In the genomic region with DNA sequence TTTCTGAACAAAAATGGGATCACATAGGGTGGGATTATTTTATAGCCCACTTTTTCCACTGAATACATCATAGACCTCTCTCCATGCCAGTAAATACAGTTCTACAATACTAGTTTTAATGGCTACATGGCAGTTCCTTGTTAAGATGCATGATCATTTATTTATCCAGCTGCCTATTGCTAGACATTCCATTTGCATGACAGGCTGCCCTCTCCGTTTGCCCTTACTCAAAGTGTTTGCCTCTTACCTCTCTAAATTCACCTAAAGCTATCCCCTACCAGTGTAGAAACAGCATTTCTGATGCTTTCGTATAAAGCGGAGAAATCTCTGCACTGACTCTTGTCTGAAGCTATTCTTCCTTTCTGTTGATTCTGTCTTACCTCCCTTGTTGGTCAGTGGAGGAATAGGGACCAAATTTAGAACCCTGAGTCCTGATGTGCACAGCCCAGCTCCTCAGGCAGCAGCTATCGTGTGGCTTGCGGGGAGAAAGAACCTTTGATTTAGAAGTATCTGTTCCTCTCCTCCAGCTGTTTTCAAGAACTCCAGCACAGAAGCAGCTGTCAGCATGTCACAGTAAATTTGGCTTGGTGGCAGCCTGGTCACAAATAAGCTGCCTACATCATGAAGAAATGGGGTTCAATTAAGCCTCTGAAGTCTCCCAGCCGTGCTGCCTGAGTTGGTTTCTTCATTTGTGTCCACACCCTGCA, we compare ENCODE assay signal across 30 cellular contexts.
DNase-seq lines count a peak whose midpoint lies in the region; ATAC-seq, FAIRE-seq and TF ChIP-seq lines count a peak whose summit lies in the region.
"Had no signal": no experiment of that assay in that cellular context is flagged by ENCODE, and none has a peak within 500 bp of the region (broad histone marks: within the 10 kb centered on the region; RNA-seq: fewer than 3 reads in every experiment).

No MANE protein-coding gene starts in this region.

- no peaks in the 10 kb centered on the region for H3K27me3 ChIP-seq in body of pancreas
- no peaks in the 10 kb centered on the region for H3K27me3 ChIP-seq in vagina
- H3K27me3 ChIP-seq: cardiac muscle cell, Peyer's patch, thyroid gland had no signal

- no peak overlapping the region for H3K27ac ChIP-seq in body of pancreas
- H3K27ac ChIP-seq in vagina, result no peak overlapping the region
- H3K27ac ChIP-seq: A549, cardiac muscle cell, KMS-11, Peyer's patch, spleen, thyroid gland had no signal

- no peak for FAIRE-seq in urothelium cell line (lab: Jason Lieb, UNC)
- FAIRE-seq: A549, endometrium, HTR-8/SVneo had no signal

- H3K4me3 Mint-ChIP-seq in immature natural killer cell, result no peak overlapping the region
- H3K4me3 Mint-ChIP-seq: B cell; dendritic cell treated with granulocyte-macrophage colony-stimulating factor and Interleukin-4, amounts not matched to agents 40 ng/mL and 50 ng/mL, for 4 days; HFFc6; stimulated activated naive CD8-positive, alpha-beta T cell treated with anti-CD3 and anti-CD28 coated beads, Interleukin-15, Interleukin-2, amounts not matched to agents 100 ng/mL and 50 ng/mL, for 24 hours had no signal

- H3K27me3 Mint-ChIP-seq in immature natural killer cell (ENCODE audit: low read depth in 3 of 3), result peaks cover 4 to 11% (median 9%) of the 10 kb centered on the region in 3 donors
- H3K27me3 Mint-ChIP-seq: dendritic cell treated with granulocyte-macrophage colony-stimulating factor and Interleukin-4, amounts not matched to agents 40 ng/mL and 50 ng/mL, for 4 days had no signal

- intact Hi-C loops in body of pancreas (cut with DNase I), result no loop called here
- intact Hi-C loops in vagina (cut with DNase I), result no loop called here

- H3K4me1 ChIP-seq in body of pancreas, result no peaks in the 10 kb centered on the region
- no peaks in the 10 kb centered on the region for H3K4me1 ChIP-seq in vagina
- H3K4me1 ChIP-seq: A549, Peyer's patch, spleen had no signal

- H3K36me3 ChIP-seq in body of pancreas (replicated peaks in 1 of 2; ENCODE audit: insufficient read depth in 1 of 2, low read depth in 2 of 2) (no peaks in the 10 kb centered on the region), vagina (no peaks in the 10 kb centered on the region)
- H3K36me3 ChIP-seq: cardiac muscle cell, Peyer's patch, spleen, thyroid gland had no signal

- peak; percentile 32 for DNase-seq in NCI-H748 (lab: John Stamatoyannopoulos, UW; ENCODE audit: unreplicated experiment)
- no peak for DNase-seq in NCI-H748 treated with DMSO at 0.1 percent for 48 hours (lab: John Stamatoyannopoulos, UW)
- DNase-seq in NCI-H774 (lab: John Stamatoyannopoulos, UW), result peak; percentile 12
- no peak for DNase-seq in body of pancreas
- peak; percentile 10 for DNase-seq in urothelium cell line (ENCODE audit: low spot score)
- no peak for DNase-seq in vagina (ENCODE audit: extremely low spot score in 2 of 2)
- DNase-seq in cerebellum (ENCODE audit: low spot score), result no peak
- DNase-seq in immature natural killer cell, result no peak
- DNase-seq: activated CD4-positive, alpha-beta T cell treated with anti-CD3 and anti-CD28 coated beads, Interleukin-2, amount 50 U/mL, for 48 hours; activated CD4-positive, CD25-positive, alpha-beta regulatory T cell; activated gamma-delta T cell; DND-41; HFFc6; left cardiac atrium; mesendoderm; NCI-H2081 treated with DMSO at 0.1 percent for 48 hours; occipital lobe; Peyer's patch; spleen; stimulated activated CD4-positive, alpha-beta T cell treated with anti-CD3 and anti-CD28 coated beads, Interleukin-4, amount 100 ng/mL, for 24 hours; T-helper 9 cell had no signal

- H3K4me3 ChIP-seq in body of pancreas (no peak overlapping the region), vagina (no peak overlapping the region)
- H3K4me3 ChIP-seq: A549, cardiac muscle cell, Peyer's patch, spleen, thyroid gland had no signal

- no peak for TF ChIP-seq CTCF in body of pancreas (IDR thresholded peaks at IDR 0.05)
- TF ChIP-seq CTCF in vagina (IDR thresholded peaks at IDR 0.05), result no peak

- no peaks in the 10 kb centered on the region for H3K4me1 Mint-ChIP-seq in immature natural killer cell
- H3K4me1 Mint-ChIP-seq: B cell had no signal

- peaks cover 3 to 13% (median 11%) of the 10 kb centered on the region in 6 donors for H3K9me3 Mint-ChIP-seq in immature natural killer cell

- H3K9me3 ChIP-seq in body of pancreas (no peaks in the 10 kb centered on the region), vagina (peaks cover 8% of the 10 kb centered on the region)
- H3K9me3 ChIP-seq: A549, thyroid gland had no signal

- no peaks in the 10 kb centered on the region for H3K36me3 Mint-ChIP-seq in immature natural killer cell

- 46 to 65% methylated on average over 6 of the region's 6 CpGs for WGBS in body of pancreas, 2 donors

- ATAC-seq in body of pancreas, result peak; percentile 33
- ATAC-seq: A549, left cardiac atrium had no signal

- H3K27ac Mint-ChIP-seq in immature natural killer cell, result no peak overlapping the region
- H3K27ac Mint-ChIP-seq: B cell; dendritic cell treated with granulocyte-macrophage colony-stimulating factor and Interleukin-4, amounts not matched to agents 40 ng/mL and 50 ng/mL, for 4 days; HFFc6; stimulated activated naive CD8-positive, alpha-beta T cell treated with anti-CD3 and anti-CD28 coated beads, Interleukin-15, Interleukin-2, amounts not matched to agents 100 ng/mL and 50 ng/mL, for 24 hours had no signal

- TF ChIP-seq POLR2A in body of pancreas (IDR thresholded peaks at IDR 0.05), result no peak
- TF ChIP-seq POLR2A in vagina (IDR thresholded peaks at IDR 0.05), result no peak

Comparison
In these comparisons a context has a peak if more than half of its experiments do, and no peak if none do; other contexts are left out.
1. DNase-seq: peak in NCI-H748 (single experiment), NCI-H774 (single experiment) and urothelium cell line (single experiment); none in NCI-H748 treated with DMSO at 0.1 percent for 48 hours (single experiment), body of pancreas (0 of 4), vagina (0 of 2), cerebellum (single experiment) and immature natural killer cell (0 of 3).